Comparison of ENCODE assay signal across 1 cellular context in genomic region chr12:56299308-56299852, GRCh38.
TF ChIP-seq lines count a peak whose summit lies in the region.

No MANE protein-coding gene starts in this region.

TF ChIP-seq in HepG2, 621 proteins besides CTCF, POLR2A, EP300 and RAD21:
- TF ChIP-seq ZNF160 (CRISPR knock-in tag; IDR thresholded peaks at IDR 0.05) = 0 out of 2 replicates have a peak, but pooled peaks have one; percentile 6
- TF ChIP-seq MXD1 (CRISPR knock-in tag; IDR thresholded peaks at IDR 0.05) = no peak
- TF ChIP-seq ZNF704 (CRISPR knock-in tag; IDR thresholded peaks at IDR 0.05; ENCODE audit: borderline replicate concordance) = 0 out of 2 replicates have a peak, but pooled peaks have one; percentile 19
- TF ChIP-seq ARID5B (CRISPR knock-in tag; IDR thresholded peaks at IDR 0.05) = 0 out of 2 replicates have a peak, but pooled peaks have one; percentile 4
- peak; percentile 73 for TF ChIP-seq ZNF263 (CRISPR knock-in tag; IDR thresholded peaks at IDR 0.05)
- peak; percentile 2; the same call in 1 of the 2 replicates for TF ChIP-seq ZNF605 (CRISPR knock-in tag; IDR thresholded peaks at IDR 0.05)
- TF ChIP-seq ZNF558 (CRISPR knock-in tag; IDR thresholded peaks at IDR 0.05; ENCODE audit: borderline replicate concordance) = no peak
